In the genomic region with DNA sequence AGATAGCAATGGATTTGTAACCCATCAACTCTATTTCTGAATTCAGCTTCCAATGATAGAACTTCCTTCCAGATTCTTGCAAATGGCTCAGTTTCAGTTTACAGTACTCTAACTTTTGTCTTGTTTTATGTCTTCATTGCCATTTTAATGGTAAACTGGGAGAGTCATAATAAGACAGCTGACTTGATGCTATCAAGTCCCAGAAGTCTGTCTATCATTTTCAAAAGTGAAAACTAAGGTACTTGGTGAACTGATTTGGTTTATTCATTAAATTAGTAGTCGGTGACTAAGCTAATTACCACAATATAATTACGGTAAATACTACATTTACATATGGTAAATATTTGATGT, we compare ENCODE assay signal across 8 cellular contexts. TPM values are rescaled to one million over a fixed set of nuclear protein-coding genes. Genes with fewer than 3 reads are reported as not detected.
DNase-seq lines count a peak whose midpoint lies in the region; ATAC-seq and TF ChIP-seq lines count a peak whose summit lies in the region.

No MANE protein-coding gene starts in this region.

- intact Hi-C loops in esophagus muscularis mucosa (cut with DNase I) = no loop called here

- no peaks in the 10 kb centered on the region; the same call in 1 of the 2 replicates for H3K36me3 ChIP-seq in BLaER1
- no peaks in the 10 kb centered on the region for H3K36me3 ChIP-seq in esophagus muscularis mucosa

- peak overlapping the region in 2 of 10 donors; percentile 29 to 83 for H3K27ac Mint-ChIP-seq in naive thymus-derived CD8-positive, alpha-beta T cell

- no peak for TF ChIP-seq POLR2A in esophagus muscularis mucosa (IDR thresholded peaks at IDR 0.05; ENCODE audit: low read depth)

- POLR2A ChIA-PET in naive thymus-derived CD8-positive, alpha-beta T cell (lab: Charles Lee) = no interaction called here

- H3K9ac ChIP-seq in BLaER1 = peak overlapping the region; percentile 36; the same call in 1 of the 2 replicates

- no peaks in the 10 kb centered on the region for H4K20me1 ChIP-seq in BLaER1

- H3K27me3 Mint-ChIP-seq in naive thymus-derived CD8-positive, alpha-beta T cell = no peaks in the 10 kb centered on the region

- no peak for DNase-seq in HL-60 (ENCODE audit: low read depth in 1 of 2, low spot score in 1 of 2)
- DNase-seq in esophagus muscularis mucosa (ENCODE audit: extremely low spot score) = no peak
- DNase-seq in iPS-NIHi11 (ENCODE audit: low spot score) = no peak
- DNase-seq in NCI-H524 treated with DMSO at 0.1 percent for 48 hours (lab: John Stamatoyannopoulos, UW) = no peak
- DNase-seq in naive thymus-derived CD8-positive, alpha-beta T cell = no peak
- DNase-seq in NCI-H345 treated with DMSO at 0.1 percent for 48 hours (lab: John Stamatoyannopoulos, UW; ENCODE audit: unreplicated experiment) = no peak

- peaks cover 2 to 46% (median 12%) of the 10 kb centered on the region in 4 donors for H3K4me1 Mint-ChIP-seq in naive thymus-derived CD8-positive, alpha-beta T cell

- H3K27ac ChIP-seq in BLaER1 (peak overlapping the region; percentile 63), HL-60 (replicated peaks) (no peak overlapping the region), esophagus muscularis mucosa (replicated peaks in 1 of 4) (peak overlapping the region in 3 of 4 donors; percentile 5 to 49 (median 25))

- H3K27me3 ChIP-seq in BLaER1 (no peaks in the 10 kb centered on the region), HL-60 (ENCODE audit: insufficient read depth, poor library complexity, severe bottlenecking) (no peaks in the 10 kb centered on the region), esophagus muscularis mucosa (no peaks in the 10 kb centered on the region)

- peak overlapping the region; percentile 69 for H3K4me2 ChIP-seq in BLaER1

- H3K9me3 ChIP-seq in BLaER1 (no peaks in the 10 kb centered on the region; the same call in 1 of the 2 replicates), esophagus muscularis mucosa (no peaks in the 10 kb centered on the region)

- peak; percentile 17 for ATAC-seq in GM21367 (IDR thresholded peaks at IDR 0.05; ENCODE audit: unreplicated experiment)
- no peak for ATAC-seq in naive thymus-derived CD8-positive, alpha-beta T cell

- H3K4me3 Mint-ChIP-seq in naive thymus-derived CD8-positive, alpha-beta T cell = peak overlapping the region in 2 of 10 donors; percentile 29 to 62

- TF ChIP-seq EP300 in esophagus muscularis mucosa (IDR thresholded peaks at IDR 0.05) = no peak

- no peaks in the 10 kb centered on the region for H3K36me3 Mint-ChIP-seq in naive thymus-derived CD8-positive, alpha-beta T cell

- H3K4me3 ChIP-seq in BLaER1 (peak overlapping the region; percentile 15; the same call in 1 of the 2 replicates), HL-60 (replicated peaks; ENCODE audit: insufficient read depth, low read length) (peak overlapping the region; percentile 7), esophagus muscularis mucosa (peak overlapping the region in 1 of 4 donors; percentile 21)

- no peak for TF ChIP-seq CTCF in HL-60 (IDR thresholded peaks at IDR 0.05; ENCODE audit: insufficient read depth, low read length)
- no peak for TF ChIP-seq CTCF in esophagus muscularis mucosa (IDR thresholded peaks at IDR 0.05)

- H3K4me1 ChIP-seq in BLaER1 (peaks cover 66% of the 10 kb centered on the region), esophagus muscularis mucosa (peaks cover 0 to 21% (median 16%) of the 10 kb centered on the region in 4 donors)

- 87% methylated on average over 2 of the region's 2 CpGs for WGBS in esophagus muscularis mucosa

- no peaks in the 10 kb centered on the region for H3K9me3 Mint-ChIP-seq in naive thymus-derived CD8-positive, alpha-beta T cell

RNA-seq across cellular contexts. Expression of a gene that starts 25.0 kb away (rescaled TPM):
- under 1 TPM in 3 of 4 donors, not detected in 1; 0.11 to 0.42 (median 0.39) TPM for total RNA-seq in esophagus muscularis mucosa
- under 1 TPM; 0.44 TPM for total RNA-seq in naive thymus-derived CD8-positive, alpha-beta T cell
- polyA plus RNA-seq in naive thymus-derived CD8-positive, alpha-beta T cell = under 1 TPM; 0.08 to 0.28 (median 0.09) TPM
